ENCODE assay signal across 8 cellular contexts in genomic region chr4:30718889-30719252, GRCh38. TPM values are rescaled to one million over a fixed set of nuclear protein-coding genes. Genes with fewer than 3 reads are reported as not detected.
DNase-seq lines count a peak whose midpoint lies in the region; ATAC-seq, FAIRE-seq and TF ChIP-seq lines count a peak whose summit lies in the region.

No MANE protein-coding gene starts in this region.

- no peaks in the 10 kb centered on the region for H3K27me3 ChIP-seq in SJCRH30
- H3K27me3 ChIP-seq in gastrocnemius medialis = peaks cover 62 to 67% (median 63%) of the 10 kb centered on the region in 3 donors

- no peaks in the 10 kb centered on the region for H3K9me3 ChIP-seq in SJCRH30 (replicated peaks)
- H3K9me3 ChIP-seq in gastrocnemius medialis = no peaks in the 10 kb centered on the region

- H3K4me3 ChIP-seq in SJCRH30 (peak overlapping the region; percentile 82), fibroblast of villous mesenchyme (ENCODE audit: low read depth, low read length) (peak overlapping the region; percentile 67), gastrocnemius medialis (peak overlapping the region; percentile 43 to 55 (median 47))

- intact Hi-C loops in gastrocnemius medialis (cut with DNase I; ENCODE audit: low total_unique reads) = no loop called here

- H3K36me3 ChIP-seq in SJCRH30 (peaks cover 23% of the 10 kb centered on the region), gastrocnemius medialis (no peaks in the 10 kb centered on the region)

- in situ Hi-C loops in gastrocnemius medialis (cut with MboI; ENCODE audit: low sequenced_read_pairs in 4 of 4) = no loop called here

- DNase-seq in GM10266 (ENCODE audit: extremely low spot score) = peak; percentile 28
- DNase-seq in SJCRH30 = peak in 1 of 2 experiments; percentile 54
- DNase-seq in fibroblast of villous mesenchyme (ENCODE audit: low read depth) = peak; percentile 33
- DNase-seq in gastrocnemius medialis = no peak
- no peak for DNase-seq in GM12891 (ENCODE audit: insufficient read length, low spot score)

- TF ChIP-seq POLR2A in gastrocnemius medialis (IDR thresholded peaks at IDR 0.05) (no peak), GM12891 (IDR thresholded peaks at IDR 0.05; ENCODE audit: low read depth, low read length) (no peak)

- TF ChIP-seq CTCF in GM10266 (IDR thresholded peaks at IDR 0.05; ENCODE audit: control insufficient read depth, insufficient read depth, low read depth, missing control alignments) (no peak), fibroblast of villous mesenchyme (IDR thresholded peaks at IDR 0.05; ENCODE audit: insufficient read depth, low read depth, low read length) (no peak), gastrocnemius medialis (IDR thresholded peaks at IDR 0.05 in 4 of 5, conservative IDR thresholded peaks at IDR 0.05 in 1 of 5) (no peak)

- H3K4me1 ChIP-seq in SJCRH30 (peaks cover 7% of the 10 kb centered on the region), gastrocnemius medialis (peaks cover 12 to 13% of the 10 kb centered on the region in 2 donors)

- no peak for ATAC-seq in gastrocnemius medialis
- ATAC-seq in GM19351 (IDR thresholded peaks at IDR 0.05; ENCODE audit: unreplicated experiment) = no peak
- ATAC-seq in HG02884 (IDR thresholded peaks at IDR 0.05; ENCODE audit: unreplicated experiment) = no peak
- no peak for ATAC-seq in HG03196 (IDR thresholded peaks at IDR 0.05; ENCODE audit: unreplicated experiment)

- H3K27ac ChIP-seq in SJCRH30 = peak overlapping the region; percentile 92
- H3K27ac ChIP-seq in gastrocnemius medialis = no peak overlapping the region

- no peak for FAIRE-seq in GM12891 (lab: Jason Lieb, UNC)

TF ChIP-seq in GM12891, 5 proteins besides CTCF, POLR2A, EP300 and RAD21:
- TF ChIP-seq TAF1 (IDR thresholded peaks at IDR 0.05; ENCODE audit: low read depth, low read length) (no peak), SPI1 (IDR thresholded peaks at IDR 0.05; ENCODE audit: low read depth, low read length) (no peak), POU2F2 (IDR thresholded peaks at IDR 0.05; ENCODE audit: low read depth, low read length) (no peak), POLR2AphosphoS5 (IDR thresholded peaks at IDR 0.05; ENCODE audit: low read depth, low read length) (no peak), PAX5 (IDR thresholded peaks at IDR 0.05; ENCODE audit: insufficient read depth, low read length, severe bottlenecking) (no peak)

RNA-seq across cellular contexts. Expression of gene PCDH7, which starts 1.3 kb away (rescaled TPM):
- 135 and 150 TPM in 2 replicates for total RNA-seq in SJCRH30 (2014; rRNA removed; shearing (Covaris generic))
- total RNA-seq in fibroblast of villous mesenchyme (53.1 and 122 TPM in 2 replicates), gastrocnemius medialis (under 1 TPM in 3 of 4 donors, not detected in 1; 0.29 to 0.39 (median 0.39) TPM)
- polyA plus RNA-seq in GM12891 (2012; ENCODE audit: low read depth, missing spikeins) = not detected

Comparison
In these comparisons a context has a peak if more than half of its experiments do, and no peak if none do; other contexts are left out.
1. DNase-seq: peak in GM10266 (single experiment) and fibroblast of villous mesenchyme (single experiment); none in gastrocnemius medialis (0 of 2) and GM12891 (single experiment).
2. RNA of gene PCDH7, which starts 1.3 kb away (total RNA-seq): 135 to 150 TPM in SJCRH30 and 53.1 to 122 TPM in fibroblast of villous mesenchyme; 0.29 to 0.39 TPM in gastrocnemius medialis; every median in the first group is over 10 times any median in the second.
3. Peak in every context shown above with its lines, with median percentiles within 50 percentile points of each other: H3K4me3 ChIP-seq.